ENCODE assay signal across 8 cellular contexts in genomic region chr17:42720996-42721583, GRCh38. TPM values are rescaled to one million over a fixed set of nuclear protein-coding genes. Genes with fewer than 3 reads are reported as not detected.
A peak's percentile ranks its signal among the peaks of the same experiment; 100 is the strongest.
DNase-seq lines count a peak whose midpoint lies in the region; ATAC-seq lines count a peak whose summit lies in the region.

No MANE protein-coding gene starts in this region.

- no peaks in the 10 kb centered on the region for H3K27me3 Mint-ChIP-seq in memory B cell

- H3K9me3 Mint-ChIP-seq in memory B cell, result no peaks in the 10 kb centered on the region

- DNase-seq in A172 (ENCODE audit: low spot score) (peak; percentile 69), ELR (ENCODE audit: low read depth) (peak; percentile 88), NCI-H1105 (lab: John Stamatoyannopoulos, UW) (peak; percentile 47), SIG-M5 treated with dmso at 0.1 percent for 504 hours (lab: John Stamatoyannopoulos, UW; ENCODE audit: unreplicated experiment) (peak; percentile 65), memory B cell (ENCODE audit: low spot score in 2 of 2) (peak in 1 of 2 donors; percentile 59), UCSD-AML1 (lab: John Stamatoyannopoulos, UW; ENCODE audit: unreplicated experiment) (no peak)
- peak; percentile 38 for DNase-seq in effector CD4-positive, alpha-beta T cell

- peaks cover 39% of the 10 kb centered on the region for H3K36me3 Mint-ChIP-seq in memory B cell

- ATAC-seq in memory B cell (ENCODE audit: low read depth) (peak; percentile 92), HG02763 (IDR thresholded peaks at IDR 0.05; ENCODE audit: unreplicated experiment) (no peak)

- no peak overlapping the region for H3K27ac Mint-ChIP-seq in memory B cell

- H3K4me3 Mint-ChIP-seq in memory B cell, result no peak overlapping the region

- H3K4me1 Mint-ChIP-seq in memory B cell, result no peaks in the 10 kb centered on the region

RNA-seq across cellular contexts. Expression of gene EZH1, which starts 23.8 kb away (rescaled TPM):
- 7.2 and 10.3 TPM in 2 replicates for total RNA-seq in A172 (2014; rRNA removed; shearing (Covaris generic))

RNA-seq across cellular contexts. Expression of gene CNTNAP1, which starts 38.8 kb away (rescaled TPM):
- total RNA-seq in A172 (2014; rRNA removed; shearing (Covaris generic)), result 19.2 and 20.8 TPM in 2 replicates

RNA-seq across cellular contexts. Expression of gene CCR10, which starts 39.4 kb away (rescaled TPM):
- total RNA-seq in A172 (2014; rRNA removed; shearing (Covaris generic)), result 2.7 and 3.6 TPM in 2 replicates

RNA-seq across cellular contexts. Expression of gene RAMP2, which starts 39.9 kb away (rescaled TPM):
- total RNA-seq in A172 (2014; rRNA removed; shearing (Covaris generic)), result not detected in 2 replicates

RNA-seq across cellular contexts. Expression of gene PLEKHH3, which starts 44.3 kb away (rescaled TPM):
- 32.8 and 37.0 TPM in 2 replicates for total RNA-seq in A172 (2014; rRNA removed; shearing (Covaris generic))
